8 cellular contexts compared by ENCODE assay signal in genomic region chr5:36874465-36874864, GRCh38. TPM values are rescaled to one million over a fixed set of nuclear protein-coding genes. Genes with fewer than 3 reads are reported as not detected.
DNase-seq lines count a peak whose midpoint lies in the region; TF ChIP-seq lines count a peak whose summit lies in the region.

No MANE protein-coding gene starts in this region.

- no peaks in the 10 kb centered on the region for H3K9me2 ChIP-seq in DOHH2 (replicated peaks; ENCODE audit: control insufficient read depth, low read length)

- H3K27ac Mint-ChIP-seq in neural crest cell (ENCODE audit: unreplicated experiment) = peak overlapping the region; percentile 36

- H3K9me3 ChIP-seq in DOHH2 (ENCODE audit: control insufficient read depth, insufficient read depth, low read length) = no peaks in the 10 kb centered on the region

- H3K27me3 ChIP-seq in DOHH2 (ENCODE audit: control insufficient read depth, low read length) = no peaks in the 10 kb centered on the region

- H3K4me3 Mint-ChIP-seq in neural crest cell = peak overlapping the region; percentile 93

- H3K27ac ChIP-seq in DOHH2 (ENCODE audit: low read depth, low read length) (no peak overlapping the region), cingulate gyrus (ENCODE audit: low read depth, low read length) (peak overlapping the region; percentile 89)

- TF ChIP-seq CTCF in DOHH2 (IDR thresholded peaks at IDR 0.05; ENCODE audit: low read depth, low read length, poor library complexity, severe bottlenecking) = no peak
- no peak for TF ChIP-seq CTCF in neural crest cell (conservative IDR thresholded peaks at IDR 0.05)

- peaks cover 96% of the 10 kb centered on the region for H3K79me2 ChIP-seq in DOHH2 (ENCODE audit: control insufficient read depth, low read length)

- peaks cover 22% of the 10 kb centered on the region for H4K20me1 ChIP-seq in DOHH2 (ENCODE audit: control insufficient read depth, insufficient read depth, low read depth, low read length)

- H3K27me3 Mint-ChIP-seq in neural crest cell (ENCODE audit: low read depth) = no peaks in the 10 kb centered on the region

- H3K9me3 Mint-ChIP-seq in neural crest cell = no peaks in the 10 kb centered on the region

- peak overlapping the region; percentile 80 for H3K4me2 ChIP-seq in DOHH2 (ENCODE audit: low read length)

- peak overlapping the region; percentile 91 for H3K4me3 ChIP-seq in DOHH2 (ENCODE audit: low read length)

- H3F3A ChIP-seq in DOHH2 (ENCODE audit: control insufficient read depth, insufficient read depth) = peaks cover 16% of the 10 kb centered on the region

- peaks cover 40% of the 10 kb centered on the region for H3K4me1 ChIP-seq in DOHH2 (ENCODE audit: control insufficient read depth, low read length)

- H3K4me1 Mint-ChIP-seq in neural crest cell = peaks cover 48% of the 10 kb centered on the region

- peaks cover 3% of the 10 kb centered on the region for H3K36me3 Mint-ChIP-seq in neural crest cell (ENCODE audit: low read depth)

- H3K36me3 ChIP-seq in DOHH2 (ENCODE audit: control insufficient read depth, low read length) = peaks cover 44% of the 10 kb centered on the region

- DNase-seq in NCI-H2081 (lab: John Stamatoyannopoulos, UW) (peak; percentile 67 to 86), neural crest cell (ENCODE audit: low read depth, low spot score) (no peak), MV-4-11 (lab: John Stamatoyannopoulos, UW) (no peak), NCI-H128 (lab: John Stamatoyannopoulos, UW; ENCODE audit: unreplicated experiment) (no peak), SKM-1 treated with dmso at 0.1 percent for 144 hours (lab: John Stamatoyannopoulos, UW; ENCODE audit: unreplicated experiment) (no peak), activated gamma-delta T cell (lab: John Stamatoyannopoulos, UW) (no peak)

RNA-seq across cellular contexts. Expression of gene NIPBL, which starts 2.1 kb away (rescaled TPM):
- total RNA-seq in neural crest cell = 66.3 and 67.8 TPM in 2 replicates

Comparison
In these comparisons a context has a peak if more than half of its experiments do, and no peak if none do; other contexts are left out.
1. DNase-seq: peak in NCI-H2081 (2 of 2); none in neural crest cell (single experiment), MV-4-11 (single experiment), NCI-H128 (single experiment), SKM-1 treated with dmso at 0.1 percent for 144 hours (single experiment) and activated gamma-delta T cell (single experiment).